ENCODE assay signal across 1 cellular context in genomic region chr10:129095980-129096339, GRCh38.
TF ChIP-seq lines count a peak whose summit lies in the region.

No MANE protein-coding gene starts in this region.

TF ChIP-seq in HEK293, 187 proteins besides CTCF, POLR2A, EP300 and RAD21 (continued from another document):
- TF ChIP-seq ZNF518A (tag by site-specific recombination; conservative IDR thresholded peaks at IDR 0.05; ENCODE audit: low read depth) (0 out of 2 replicates have a peak, but pooled peaks have one; percentile 14), ZNF449 (tag by site-specific recombination; IDR thresholded peaks at IDR 0.05) (no peak), INSM2 (tag by site-specific recombination; IDR thresholded peaks at IDR 0.05) (peak; percentile 87), WT1 (tag by site-specific recombination; IDR thresholded peaks at IDR 0.05) (peak; percentile 75), ZNF645 (tag by site-specific recombination; IDR thresholded peaks at IDR 0.05) (no peak)
TF ChIP-seq in HEK293: peak in this region for 35.
